Comparison of ENCODE assay signal across 1 cellular context in the genomic region with DNA sequence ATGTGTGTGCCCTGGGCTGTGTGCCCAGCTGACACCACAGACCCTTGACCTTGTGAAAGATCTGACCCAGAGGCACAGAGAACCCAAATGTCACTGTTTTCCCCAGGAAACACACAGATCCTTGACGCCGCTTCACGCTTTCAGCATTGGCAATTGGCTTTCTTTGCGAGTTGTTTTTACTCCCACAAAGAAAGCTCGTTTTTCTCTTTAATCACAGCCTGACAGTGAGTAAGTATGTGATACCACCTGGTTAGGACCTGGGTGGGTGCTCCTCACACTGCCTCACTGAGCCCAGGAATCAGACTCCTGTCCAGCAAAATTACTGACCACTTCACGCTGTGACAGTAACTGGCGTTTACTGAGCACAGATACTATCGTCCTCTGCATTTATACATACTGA.
TF ChIP-seq lines count a peak whose summit lies in the region.

No MANE protein-coding gene starts in this region.

TF ChIP-seq in IMR-90, 13 proteins besides CTCF, POLR2A, EP300 and RAD21:
- TF ChIP-seq NFE2L2 (IDR thresholded peaks at IDR 0.05; ENCODE audit: low read depth, low read length) (no peak), FOS (IDR thresholded peaks at IDR 0.05; ENCODE audit: low read depth, low read length) (no peak), MAFK (IDR thresholded peaks at IDR 0.05; ENCODE audit: low read depth, low read length) (no peak), BHLHE40 (IDR thresholded peaks at IDR 0.05; ENCODE audit: low read depth, low read length) (no peak), MAZ (IDR thresholded peaks at IDR 0.05; ENCODE audit: borderline replicate concordance, low read depth, low read length) (no peak), CHD1 (IDR thresholded peaks at IDR 0.05; ENCODE audit: low read depth, low read length) (no peak), CEBPB (IDR thresholded peaks at IDR 0.05; ENCODE audit: low read depth, low read length) (no peak), MXI1 (IDR thresholded peaks at IDR 0.05; ENCODE audit: borderline replicate concordance, low read depth, low read length) (no peak), SMC3 (IDR thresholded peaks at IDR 0.05; ENCODE audit: low read depth, low read length) (no peak)
- TF ChIP-seq, protein P1, sequence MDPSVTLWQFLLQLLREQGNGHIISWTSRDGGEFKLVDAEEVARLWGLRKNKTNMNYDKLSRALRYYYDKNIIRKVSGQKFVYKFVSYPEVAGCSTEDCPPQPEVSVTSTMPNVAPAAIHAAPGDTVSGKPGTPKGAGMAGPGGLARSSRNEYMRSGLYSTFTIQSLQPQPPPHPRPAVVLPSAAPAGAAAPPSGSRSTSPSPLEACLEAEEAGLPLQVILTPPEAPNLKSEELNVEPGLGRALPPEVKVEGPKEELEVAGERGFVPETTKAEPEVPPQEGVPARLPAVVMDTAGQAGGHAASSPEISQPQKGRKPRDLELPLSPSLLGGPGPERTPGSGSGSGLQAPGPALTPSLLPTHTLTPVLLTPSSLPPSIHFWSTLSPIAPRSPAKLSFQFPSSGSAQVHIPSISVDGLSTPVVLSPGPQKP (IDR thresholded peaks at IDR 0.05; ENCODE audit: borderline replicate concordance, low read depth, low read length), result no peak
